18 cellular contexts compared by ENCODE assay signal in genomic region chr17:45031231-45032149, GRCh38. TPM values are rescaled to one million over a fixed set of nuclear protein-coding genes. Genes with fewer than 3 reads are reported as not detected.
A peak's percentile ranks its signal among the peaks of the same experiment; 100 is the strongest.
DNase-seq lines count a peak whose midpoint lies in the region; ATAC-seq and TF ChIP-seq lines count a peak whose summit lies in the region.
"Had no signal": no experiment of that assay in that cellular context is flagged by ENCODE, and none has a peak within 500 bp of the region (broad histone marks: within the 10 kb centered on the region; RNA-seq: fewer than 3 reads in every experiment).

No MANE protein-coding gene starts in this region.

- H3K27ac Mint-ChIP-seq in activated T-cell treated with anti-CD3 and anti-CD28 coated beads, Interleukin-2, amount 50 U/mL, for 72 hours: no peak overlapping the region
- H3K27ac Mint-ChIP-seq: activated naive CD4-positive, alpha-beta T cell treated with anti-CD3 and anti-CD28 coated beads, Interleukin-2, amount 50 U/mL, for 24 hours had no signal

- no peaks in the 10 kb centered on the region for H3K9me3 Mint-ChIP-seq in activated T-cell treated with anti-CD3 and anti-CD28 coated beads, Interleukin-2, amount 50 U/mL, for 72 hours
- H3K9me3 Mint-ChIP-seq: activated naive CD4-positive, alpha-beta T cell treated with anti-CD3 and anti-CD28 coated beads, Interleukin-2, amount 50 U/mL, for 24 hours had no signal

- CTCF ChIA-PET in RWPE1 (lab: Yijun Ruan, JAX): interaction anchor here (1.7 to 1.9 kb wide), 2 partner anchors 9 to 68 kb away, joined by 4 to 9 read pairs; no protein-coding TSS in a partner anchor

- peaks cover 5 to 16% of the 10 kb centered on the region in 2 donors for H3K36me3 Mint-ChIP-seq in activated T-cell treated with anti-CD3 and anti-CD28 coated beads, Interleukin-2, amount 50 U/mL, for 72 hours (ENCODE audit: insufficient read depth in 2 of 2)

- no peak overlapping the region for H3K4me3 ChIP-seq in fibroblast of pulmonary artery (replicated peaks; ENCODE audit: low read depth, low read length)
- H3K4me3 ChIP-seq: dorsolateral prefrontal cortex, heart right ventricle had no signal

- no peak for TF ChIP-seq CTCF in RWPE1 (conservative IDR thresholded peaks at IDR 0.05; ENCODE audit: low read depth)
- TF ChIP-seq CTCF in fibroblast of pulmonary artery (IDR thresholded peaks at IDR 0.05; ENCODE audit: low read length, missing control alignments): no peak

- peak; percentile 69 to 72 for ATAC-seq in activated T-cell treated with anti-CD3 and anti-CD28 coated beads, Interleukin-2, amount 50 U/mL, for 72 hours (replicated peaks in 1 of 2)

- DNase-seq in activated T-cell treated with anti-CD3 and anti-CD28 coated beads, Interleukin-2, amount 50 U/mL, for 72 hours: no peak
- no peak for DNase-seq in activated T-cell treated with anti-CD3 and anti-CD28 coated beads, Interleukin-2, amount 50 U/mL, for 1 hour
- DNase-seq in RWPE1 (ENCODE audit: low spot score) (no peak), fibroblast of pulmonary artery (ENCODE audit: low read depth) (peak; percentile 45), retina (peak; percentile 68), SW 1271 (lab: John Stamatoyannopoulos, UW) (no peak), iPS-NIHi11 (ENCODE audit: low spot score) (no peak)
- DNase-seq in stimulated activated CD4-positive, alpha-beta T cell treated with anti-CD3 and anti-CD28 coated beads, Interleukin-12 subunit alpha, Interleukin-12 subunit beta, amount 100 ng/mL, for 4 hours: no peak
- DNase-seq: brain microvascular endothelial cell; dorsolateral prefrontal cortex; heart right ventricle; NCI-H1417 treated with DMSO at 0.1 percent for 48 hours; posterior cingulate gyrus; RPMI8226; stimulated activated naive CD4-positive, alpha-beta T cell treated with Interleukin-2 at 50 U/mL for 16 hours; T-helper 2 cell had no signal

- no peak overlapping the region for H3K4me3 Mint-ChIP-seq in activated T-cell treated with anti-CD3 and anti-CD28 coated beads, Interleukin-2, amount 50 U/mL, for 72 hours
- H3K4me3 Mint-ChIP-seq: activated naive CD4-positive, alpha-beta T cell treated with anti-CD3 and anti-CD28 coated beads, Interleukin-2, amount 50 U/mL, for 24 hours had no signal

- H3K4me1 Mint-ChIP-seq in activated T-cell treated with anti-CD3 and anti-CD28 coated beads, Interleukin-2, amount 50 U/mL, for 72 hours (ENCODE audit: low read depth): peaks cover 8% of the 10 kb centered on the region

- H3K27ac ChIP-seq in RWPE1: peak overlapping the region; percentile 36
- H3K27ac ChIP-seq: brain microvascular endothelial cell, dorsolateral prefrontal cortex, heart right ventricle, HL-60 had no signal

- POLR2A ChIA-PET in RWPE1 (lab: Yijun Ruan, JAX; ENCODE audit: low non-redundant PET): no interaction called here

- H3K27me3 Mint-ChIP-seq in activated T-cell treated with anti-CD3 and anti-CD28 coated beads, Interleukin-2, amount 50 U/mL, for 72 hours (ENCODE audit: low read depth): no peaks in the 10 kb centered on the region
- H3K27me3 Mint-ChIP-seq: activated naive CD4-positive, alpha-beta T cell treated with anti-CD3 and anti-CD28 coated beads, Interleukin-2, amount 50 U/mL, for 24 hours had no signal

RNA-seq across cellular contexts. Expression of gene DCAKD, which starts 19.9 kb away (rescaled TPM):
- 10 to 100 TPM; 42.0 to 59.2 TPM for total RNA-seq in activated T-cell treated with anti-CD3 and anti-CD28 coated beads, Interleukin-2, amount 50 U/mL, for 72 hours

RNA-seq across cellular contexts. Expression of gene NMT1, which starts 29.6 kb away (rescaled TPM):
- 100 to 1,000 TPM; 130 to 145 TPM for total RNA-seq in activated T-cell treated with anti-CD3 and anti-CD28 coated beads, Interleukin-2, amount 50 U/mL, for 72 hours

Comparison
In these comparisons a context has a peak if more than half of its experiments do, and no peak if none do; other contexts are left out.
1. DNase-seq: peak in fibroblast of pulmonary artery (single experiment) and retina (single experiment); none in activated T-cell treated with anti-CD3 and anti-CD28 coated beads, Interleukin-2, amount 50 U/mL, for 72 hours (0 of 2), activated T-cell treated with anti-CD3 and anti-CD28 coated beads, Interleukin-2, amount 50 U/mL, for 1 hour (single experiment), RWPE1 (single experiment), SW 1271 (0 of 2), iPS-NIHi11 (single experiment) and stimulated activated CD4-positive, alpha-beta T cell treated with anti-CD3 and anti-CD28 coated beads, Interleukin-12 subunit alpha, Interleukin-12 subunit beta, amount 100 ng/mL, for 4 hours (single experiment).